ENCODE assay signal across 16 cellular contexts in genomic region chr2:164719996-164720941, GRCh38.
DNase-seq lines count a peak whose midpoint lies in the region; ATAC-seq, FAIRE-seq and TF ChIP-seq lines count a peak whose summit lies in the region.
"Had no signal": no experiment of that assay in that cellular context is flagged by ENCODE, and none has a peak within 500 bp of the region (broad histone marks: within the 10 kb centered on the region; RNA-seq: fewer than 3 reads in every experiment).

No MANE protein-coding gene starts in this region.

- peaks cover 0 to 58% (median 34%) of the 10 kb centered on the region in 5 donors for H3K4me1 ChIP-seq in subcutaneous abdominal adipose tissue (ENCODE audit: control insufficient read depth in 5 of 5, insufficient read depth in 5 of 5, low read length in 5 of 5)
- H3K4me1 ChIP-seq: SJSA1 had no signal

- H3K4me3 ChIP-seq in kidney epithelial cell (ENCODE audit: low read depth, low read length) = no peak overlapping the region
- no peak overlapping the region for H3K4me3 ChIP-seq in subcutaneous abdominal adipose tissue (ENCODE audit: low read depth in 1 of 5, low read length in 5 of 5)
- H3K4me3 ChIP-seq: esophagus squamous epithelium, right lobe of liver, SJSA1 had no signal

- H3K4me3 Mint-ChIP-seq in chondrocyte (ENCODE audit: unreplicated experiment) = no peak overlapping the region
- H3K4me3 Mint-ChIP-seq: activated CD8-positive, alpha-beta T cell treated with anti-CD3 and anti-CD28 coated beads, Interleukin-2, amount 10 ng/mL, durations not matched to agents 7 days and 5 days; CD4-positive, alpha-beta T cell; central memory CD8-positive, alpha-beta T cell; stimulated activated naive CD8-positive, alpha-beta T cell treated with anti-CD3 and anti-CD28 coated beads, Interleukin-15, Interleukin-2, amounts not matched to agents 100 ng/mL and 50 ng/mL, for 24 hours had no signal

- TF ChIP-seq CTCF in chondrocyte (IDR thresholded peaks at IDR 0.05) (no peak), kidney epithelial cell (IDR thresholded peaks at IDR 0.05; ENCODE audit: insufficient read depth, low read length, poor library complexity, severe bottlenecking) (no peak)

- H3K4me1 Mint-ChIP-seq in chondrocyte (ENCODE audit: low read depth) = peaks cover 41% of the 10 kb centered on the region
- H3K4me1 Mint-ChIP-seq: central memory CD8-positive, alpha-beta T cell had no signal

- no peaks in the 10 kb centered on the region for H3K9me3 Mint-ChIP-seq in chondrocyte (ENCODE audit: low read depth)
- H3K9me3 Mint-ChIP-seq: CD4-positive, alpha-beta T cell; central memory CD8-positive, alpha-beta T cell; stimulated activated naive CD8-positive, alpha-beta T cell treated with anti-CD3 and anti-CD28 coated beads, Interleukin-15, Interleukin-2, amounts not matched to agents 100 ng/mL and 50 ng/mL, for 24 hours had no signal

- peaks cover 3% of the 10 kb centered on the region for H3K36me3 Mint-ChIP-seq in chondrocyte (ENCODE audit: low read depth)

- peak; percentile 97 for FAIRE-seq in RCC 7860 (lab: Jason Lieb, UNC)

- no peaks in the 10 kb centered on the region for H3K27me3 Mint-ChIP-seq in chondrocyte (ENCODE audit: low read depth)
- H3K27me3 Mint-ChIP-seq: CD4-positive, alpha-beta T cell; central memory CD8-positive, alpha-beta T cell; stimulated activated naive CD8-positive, alpha-beta T cell treated with anti-CD3 and anti-CD28 coated beads, Interleukin-15, Interleukin-2, amounts not matched to agents 100 ng/mL and 50 ng/mL, for 24 hours had no signal

- H3K9ac ChIP-seq in subcutaneous abdominal adipose tissue (ENCODE audit: low read length in 5 of 5) = no peak overlapping the region

- peak overlapping the region; percentile 65 for H3K27ac Mint-ChIP-seq in chondrocyte (ENCODE audit: unreplicated experiment)
- H3K27ac Mint-ChIP-seq: activated CD8-positive, alpha-beta T cell treated with anti-CD3 and anti-CD28 coated beads, Interleukin-2, amount 10 ng/mL, durations not matched to agents 7 days and 5 days; CD4-positive, alpha-beta T cell; stimulated activated naive CD8-positive, alpha-beta T cell treated with anti-CD3 and anti-CD28 coated beads, Interleukin-15, Interleukin-2, amounts not matched to agents 100 ng/mL and 50 ng/mL, for 24 hours had no signal

- H3K27me3 ChIP-seq in kidney epithelial cell (ENCODE audit: control insufficient read depth, insufficient read depth, low read length) (no peaks in the 10 kb centered on the region), subcutaneous abdominal adipose tissue (ENCODE audit: control insufficient read depth in 5 of 5, insufficient read depth in 4 of 5, low read length in 5 of 5) (no peaks in the 10 kb centered on the region)
- H3K27me3 ChIP-seq: esophagus squamous epithelium, right lobe of liver, SJSA1 had no signal

- ATAC-seq in GM21786 (IDR thresholded peaks at IDR 0.05; ENCODE audit: unreplicated experiment) = no peak
- ATAC-seq: activated CD8-positive, alpha-beta T cell treated with anti-CD3 and anti-CD28 coated beads, Interleukin-2, amount 10 ng/mL, durations not matched to agents 7 days and 5 days; right lobe of liver had no signal

- H3K36me3 ChIP-seq in kidney epithelial cell (ENCODE audit: control insufficient read depth, insufficient read depth, low read length) (no peaks in the 10 kb centered on the region), subcutaneous abdominal adipose tissue (ENCODE audit: control insufficient read depth in 5 of 5, insufficient read depth in 5 of 5, low read length in 5 of 5) (peaks cover 13 to 27% (median 23%) of the 10 kb centered on the region in 5 donors)
- H3K36me3 ChIP-seq: SJSA1 had no signal

- H3K27ac ChIP-seq in subcutaneous abdominal adipose tissue (ENCODE audit: low read depth, low read length) = peak overlapping the region; percentile 19
- H3K27ac ChIP-seq: right lobe of liver, SJSA1 had no signal

- no peaks in the 10 kb centered on the region for H3K9me3 ChIP-seq in subcutaneous abdominal adipose tissue (ENCODE audit: control insufficient read depth in 5 of 5, low read length in 5 of 5)
- H3K9me3 ChIP-seq: esophagus squamous epithelium, right lobe of liver, SJSA1 had no signal

- DNase-seq in RCC 7860 (ENCODE audit: low spot score) (peak; percentile 88), chondrocyte (ENCODE audit: low spot score) (no peak), kidney epithelial cell (ENCODE audit: low read depth) (peak; percentile 72), DMS53 treated with DMSO at 0.1 percent for 48 hours (lab: John Stamatoyannopoulos, UW; ENCODE audit: unreplicated experiment) (no peak), cerebellar nuclear complex (lab: John Stamatoyannopoulos, UW) (no peak)
- DNase-seq: activated CD8-positive, alpha-beta T cell treated with anti-CD3 and anti-CD28 coated beads, Interleukin-2, amount 10 ng/mL, durations not matched to agents 7 days and 5 days; CD4-positive, alpha-beta T cell; esophagus squamous epithelium; GF-D8; HCEC 1CT; right lobe of liver had no signal

Comparison
In these comparisons a context has a peak if more than half of its experiments do, and no peak if none do; other contexts are left out.
1. DNase-seq: peak in RCC 7860 (single experiment) and kidney epithelial cell (single experiment); none in chondrocyte (single experiment), DMS53 treated with DMSO at 0.1 percent for 48 hours (single experiment) and cerebellar nuclear complex (0 of 2).